ENCODE assay signal across 8 cellular contexts in genomic region chr10:86756511-86757109, GRCh38. TPM values are rescaled to one million over a fixed set of nuclear protein-coding genes. Genes with fewer than 3 reads are reported as not detected.
DNase-seq lines count a peak whose midpoint lies in the region; ATAC-seq and TF ChIP-seq lines count a peak whose summit lies in the region.

Gene BMPR1A, plus strand, starts transcription at chr10:86756619. Its CDS starts 119,400 bp downstream, at chr10:86876019.

- H3K9me3 Mint-ChIP-seq in CD4-positive, alpha-beta memory T cell = peaks cover 0 to 3% (median 0%) of the 10 kb centered on the region in 8 donors
- no peaks in the 10 kb centered on the region for H3K9me3 Mint-ChIP-seq in activated CD4-positive, alpha-beta memory T cell treated with anti-CD3 and anti-CD28 coated beads, Interleukin-2, amount 10 ng/mL, durations not matched to agents 7 days and 5 days
- peaks cover 9% of the 10 kb centered on the region for H3K9me3 Mint-ChIP-seq in glutamatergic neuron (ENCODE audit: unreplicated experiment)
- H3K9me3 Mint-ChIP-seq in progenitor cell of endocrine pancreas (ENCODE audit: low read depth) = no peaks in the 10 kb centered on the region

- no peaks in the 10 kb centered on the region for H3K36me3 ChIP-seq in CD4-positive, alpha-beta memory T cell (ENCODE audit: insufficient read depth, low read length)

- peaks cover 0 to 6% of the 10 kb centered on the region in 2 donors for H3K36me3 Mint-ChIP-seq in CD4-positive, alpha-beta memory T cell
- peaks cover 7% of the 10 kb centered on the region for H3K36me3 Mint-ChIP-seq in activated CD4-positive, alpha-beta memory T cell treated with anti-CD3 and anti-CD28 coated beads, Interleukin-2, amount 10 ng/mL, durations not matched to agents 7 days and 5 days (ENCODE audit: low read depth)
- H3K36me3 Mint-ChIP-seq in glutamatergic neuron (ENCODE audit: unreplicated experiment) = no peaks in the 10 kb centered on the region
- H3K36me3 Mint-ChIP-seq in progenitor cell of endocrine pancreas (ENCODE audit: insufficient read depth) = no peaks in the 10 kb centered on the region

- no peak for DNase-seq in CD4-positive, alpha-beta memory T cell
- no peak for DNase-seq in activated CD4-positive, alpha-beta memory T cell treated with anti-CD3 and anti-CD28 coated beads, Interleukin-2, amount 10 ng/mL, durations not matched to agents 7 days and 5 days
- DNase-seq in glutamatergic neuron (peak; percentile 95), progenitor cell of endocrine pancreas (ENCODE audit: low spot score, unreplicated experiment) (peak; percentile 94), NCI-H774 (lab: John Stamatoyannopoulos, UW) (no peak), NCI-H345 treated with DMSO at 0.1 percent for 48 hours (lab: John Stamatoyannopoulos, UW; ENCODE audit: unreplicated experiment) (no peak)

- no peak for TF ChIP-seq CTCF in glutamatergic neuron (IDR thresholded peaks at IDR 0.05; ENCODE audit: partially characterized antibody, unreplicated experiment)
- no peak for TF ChIP-seq CTCF in progenitor cell of endocrine pancreas (IDR thresholded peaks at IDR 0.05; ENCODE audit: unreplicated experiment)

- H3K27me3 ChIP-seq in CD4-positive, alpha-beta memory T cell (ENCODE audit: insufficient read depth, low read length) = no peaks in the 10 kb centered on the region

- H3K9me3 ChIP-seq in CD4-positive, alpha-beta memory T cell (ENCODE audit: control insufficient read depth in 1 of 2, low read length in 2 of 2) = no peaks in the 10 kb centered on the region

- peaks cover 28 to 47% (median 38%) of the 10 kb centered on the region in 4 donors for H3K4me1 Mint-ChIP-seq in CD4-positive, alpha-beta memory T cell
- H3K4me1 Mint-ChIP-seq in activated CD4-positive, alpha-beta memory T cell treated with anti-CD3 and anti-CD28 coated beads, Interleukin-2, amount 10 ng/mL, durations not matched to agents 7 days and 5 days = peaks cover 53% of the 10 kb centered on the region
- H3K4me1 Mint-ChIP-seq in glutamatergic neuron (ENCODE audit: low read depth, unreplicated experiment) = peaks cover 23% of the 10 kb centered on the region
- peaks cover 50% of the 10 kb centered on the region for H3K4me1 Mint-ChIP-seq in progenitor cell of endocrine pancreas (ENCODE audit: low read depth)

- H3K4me1 ChIP-seq in CD4-positive, alpha-beta memory T cell (ENCODE audit: insufficient read depth, low read length) = peaks cover 24% of the 10 kb centered on the region

- peak within 1 kb of the TSS in 6 of 7 donors; percentile 83 to 96 (median 89) for H3K27ac Mint-ChIP-seq in CD4-positive, alpha-beta memory T cell
- H3K27ac Mint-ChIP-seq in activated CD4-positive, alpha-beta memory T cell treated with anti-CD3 and anti-CD28 coated beads, Interleukin-2, amount 10 ng/mL, durations not matched to agents 7 days and 5 days = peak within 1 kb of the TSS; percentile 59
- H3K27ac Mint-ChIP-seq in glutamatergic neuron (ENCODE audit: unreplicated experiment) (peak within 1 kb of the TSS; percentile 88), progenitor cell of endocrine pancreas (peak within 1 kb of the TSS; percentile 99)

- CTCF ChIA-PET in CD4-positive, alpha-beta memory T cell (lab: Charles Lee; ENCODE audit: partially characterized antibody) = no interaction called here
- CTCF ChIA-PET in activated CD4-positive, alpha-beta memory T cell treated with anti-CD3 and anti-CD28 coated beads, Interleukin-2, amount 10 ng/mL, durations not matched to agents 7 days and 5 days (lab: Charles Lee) = interaction anchor here (0.9 to 1.5 kb wide), 2 partner anchors 45 to 210 kb away, joined by 3 to 4 read pairs; no protein-coding TSS in a partner anchor

- peak within 1 kb of the TSS; percentile 89 to 96 (median 94) for H3K4me3 Mint-ChIP-seq in CD4-positive, alpha-beta memory T cell
- peak within 1 kb of the TSS; percentile 85 for H3K4me3 Mint-ChIP-seq in activated CD4-positive, alpha-beta memory T cell treated with anti-CD3 and anti-CD28 coated beads, Interleukin-2, amount 10 ng/mL, durations not matched to agents 7 days and 5 days
- peak within 1 kb of the TSS; percentile 90 for H3K4me3 Mint-ChIP-seq in glutamatergic neuron (ENCODE audit: unreplicated experiment)
- peak within 1 kb of the TSS; percentile 94 for H3K4me3 Mint-ChIP-seq in progenitor cell of endocrine pancreas (ENCODE audit: low read depth)

- peak within 1 kb of the TSS; percentile 15 to 68 for H3K4me3 ChIP-seq in CD4-positive, alpha-beta memory T cell (ENCODE audit: low read length in 2 of 2)

- POLR2A ChIA-PET in CD4-positive, alpha-beta memory T cell (lab: Charles Lee; ENCODE audit: partially characterized antibody) = interaction anchor here (0.7 to 4.8 kb wide), 5 partner anchors 14 to 356 kb away, joined by 3 to 22 read pairs (median 5); partner anchors contain the start of genes GLUD1 and SHLD2
- POLR2A ChIA-PET in activated CD4-positive, alpha-beta memory T cell treated with anti-CD3 and anti-CD28 coated beads, Interleukin-2, amount 10 ng/mL, durations not matched to agents 7 days and 5 days (lab: Charles Lee) = interaction anchor here (0.6 to 3.9 kb wide), 4 partner anchors 14 to 356 kb away, joined by 3 to 31 read pairs (median 3); no protein-coding TSS in a partner anchor

- intact Hi-C loops in CD4-positive, alpha-beta memory T cell (cut with micrococcal nuclease) = loop anchor here (1.0 to 2.0 kb wide), 4 partner anchors 45 to 356 kb away; partner anchors contain the start of genes GLUD1 and SHLD2

- ATAC-seq in GM19324 (IDR thresholded peaks at IDR 0.05; ENCODE audit: low FRiP score, unreplicated experiment) = peak; percentile 32
- ATAC-seq in HG03280 (IDR thresholded peaks at IDR 0.05; ENCODE audit: unreplicated experiment) = peak; percentile 43

- no peaks in the 10 kb centered on the region for H3K27me3 Mint-ChIP-seq in CD4-positive, alpha-beta memory T cell
- peaks cover 13% of the 10 kb centered on the region for H3K27me3 Mint-ChIP-seq in activated CD4-positive, alpha-beta memory T cell treated with anti-CD3 and anti-CD28 coated beads, Interleukin-2, amount 10 ng/mL, durations not matched to agents 7 days and 5 days
- H3K27me3 Mint-ChIP-seq in glutamatergic neuron (ENCODE audit: unreplicated experiment) = peaks cover 5% of the 10 kb centered on the region
- H3K27me3 Mint-ChIP-seq in progenitor cell of endocrine pancreas = no peaks in the 10 kb centered on the region

- peak within 1 kb of the TSS; percentile 66 for H3K27ac ChIP-seq in CD4-positive, alpha-beta memory T cell (ENCODE audit: low read depth, low read length)

RNA-seq across cellular contexts. Expression of gene BMPR1A, which starts in this region (rescaled TPM):
- total RNA-seq in CD4-positive, alpha-beta memory T cell = 10 to 100 TPM; 15.5 to 21.0 TPM
- 1 to 10 TPM; 4.7 to 5.2 TPM for polyA plus RNA-seq in CD4-positive, alpha-beta memory T cell
- total RNA-seq in activated CD4-positive, alpha-beta memory T cell treated with anti-CD3 and anti-CD28 coated beads, Interleukin-2, amount 10 ng/mL, durations not matched to agents 7 days and 5 days = 10 to 100 TPM; 14.8 to 17.2 TPM
- total RNA-seq in glutamatergic neuron (ENCODE audit: unreplicated experiment) (27.7 TPM), progenitor cell of endocrine pancreas (80.7 and 89.7 TPM in 2 replicates)

Comparison
In these comparisons a context has a peak if more than half of its experiments do, and no peak if none do; other contexts are left out.
1. DNase-seq: peak in glutamatergic neuron (single experiment) and progenitor cell of endocrine pancreas (single experiment); none in CD4-positive, alpha-beta memory T cell (0 of 5), activated CD4-positive, alpha-beta memory T cell treated with anti-CD3 and anti-CD28 coated beads, Interleukin-2, amount 10 ng/mL, durations not matched to agents 7 days and 5 days (single experiment), NCI-H774 (single experiment) and NCI-H345 treated with DMSO at 0.1 percent for 48 hours (single experiment).
2. Peak in every context shown above with its lines, with median percentiles within 50 percentile points of each other: H3K27ac Mint-ChIP-seq and H3K4me3 Mint-ChIP-seq.